Comparison of ENCODE assay signal across 8 cellular contexts in genomic region chrX:1521459-1521956, GRCh38. TPM values are rescaled to one million over a fixed set of nuclear protein-coding genes. Genes with fewer than 3 reads are reported as not detected.
DNase-seq lines count a peak whose midpoint lies in the region; ATAC-seq, FAIRE-seq and TF ChIP-seq lines count a peak whose summit lies in the region.
"Had no signal": no experiment of that assay in that cellular context is flagged by ENCODE, and none has a peak within 500 bp of the region (broad histone marks: within the 10 kb centered on the region; RNA-seq: fewer than 3 reads in every experiment).

No MANE protein-coding gene starts in this region.

- ATAC-seq in HG02970 (IDR thresholded peaks at IDR 0.05; ENCODE audit: low FRiP score, unreplicated experiment): peak; percentile 87
- ATAC-seq in activated naive CD8-positive, alpha-beta T cell treated with anti-CD3 and anti-CD28 coated beads, Interleukin-2, amount 50 U/mL, for 24 hours: peak; percentile 90

- TF ChIP-seq POLR2A in GM19099 (IDR thresholded peaks at IDR 0.05; ENCODE audit: extremely low read depth, insufficient read length, low read depth): peak; percentile 34

- DNase-seq in SIG-M5 treated with dmso at 0.1 percent for 504 hours (lab: John Stamatoyannopoulos, UW; ENCODE audit: unreplicated experiment) (peak; percentile 91), type B pancreatic cell (ENCODE audit: extremely low spot score, unreplicated experiment) (no peak), GM23248 (no peak), HTR-8/SVneo (ENCODE audit: insufficient read length, low spot score) (no peak)
- DNase-seq in activated naive CD8-positive, alpha-beta T cell treated with anti-CD3 and anti-CD28 coated beads, Interleukin-2, amount 50 U/mL, for 24 hours: peak; percentile 70

- no peaks in the 10 kb centered on the region for H3K36me3 ChIP-seq in GM23248 (ENCODE audit: low read depth)

- no peaks in the 10 kb centered on the region for H3F3A ChIP-seq in GM23248 (ENCODE audit: insufficient read depth)

- H3K9me3 Mint-ChIP-seq in activated naive CD8-positive, alpha-beta T cell treated with anti-CD3 and anti-CD28 coated beads, Interleukin-2, amount 50 U/mL, for 24 hours: no peaks in the 10 kb centered on the region
- H3K9me3 Mint-ChIP-seq in type B pancreatic cell: peaks cover 8% of the 10 kb centered on the region

- no peak overlapping the region for H3K4me2 ChIP-seq in GM23248 (ENCODE audit: unreplicated experiment)

- no peaks in the 10 kb centered on the region for H3K4me1 ChIP-seq in GM23248 (ENCODE audit: insufficient read depth)

- no peaks in the 10 kb centered on the region for H3K9me2 ChIP-seq in GM23248 (ENCODE audit: insufficient read depth)

- no peaks in the 10 kb centered on the region for H3K79me2 ChIP-seq in GM23248 (ENCODE audit: insufficient read depth)

- no peaks in the 10 kb centered on the region for H3K27me3 Mint-ChIP-seq in activated naive CD8-positive, alpha-beta T cell treated with anti-CD3 and anti-CD28 coated beads, Interleukin-2, amount 50 U/mL, for 24 hours
- peaks cover 10% of the 10 kb centered on the region for H3K27me3 Mint-ChIP-seq in type B pancreatic cell

- H3K4me3 Mint-ChIP-seq in activated naive CD8-positive, alpha-beta T cell treated with anti-CD3 and anti-CD28 coated beads, Interleukin-2, amount 50 U/mL, for 24 hours: peak overlapping the region; percentile 77
- no peak overlapping the region for H3K4me3 Mint-ChIP-seq in type B pancreatic cell

- no peaks in the 10 kb centered on the region for H3K27me3 ChIP-seq in GM23248 (replicated peaks; ENCODE audit: insufficient read depth)

- no peak for FAIRE-seq in HTR-8/SVneo (lab: Jason Lieb, UNC)

- H3K36me3 Mint-ChIP-seq in activated naive CD8-positive, alpha-beta T cell treated with anti-CD3 and anti-CD28 coated beads, Interleukin-2, amount 50 U/mL, for 24 hours (ENCODE audit: low read depth): peaks cover 16% of the 10 kb centered on the region
- no peaks in the 10 kb centered on the region for H3K36me3 Mint-ChIP-seq in type B pancreatic cell

- no peaks in the 10 kb centered on the region for H4K20me1 ChIP-seq in GM23248 (ENCODE audit: insufficient read depth)

- no peaks in the 10 kb centered on the region for H3K9me3 ChIP-seq in GM23248 (ENCODE audit: low read depth)

- WGBS in GM23248 (ENCODE audit: low coverage in 1 of 2, low lambda C conversion rate in 2 of 2, missing lambda C conversion rate in 2 of 2), 2 experiments: 42 to 46% methylated on average over 13 of the region's 13 CpGs

- no peak for TF ChIP-seq CTCF in type B pancreatic cell (conservative IDR thresholded peaks at IDR 0.05)

- in situ Hi-C loops in GM23248 (cut with MboI): no loop called here

- no peak overlapping the region for H3K27ac ChIP-seq in GM23248
- H3K27ac ChIP-seq: VCaP had no signal

- no peak overlapping the region for H2AFZ ChIP-seq in GM23248

- no peak overlapping the region for H3K9ac ChIP-seq in GM23248

- H3K4me1 Mint-ChIP-seq in activated naive CD8-positive, alpha-beta T cell treated with anti-CD3 and anti-CD28 coated beads, Interleukin-2, amount 50 U/mL, for 24 hours: peaks cover 45% of the 10 kb centered on the region
- no peaks in the 10 kb centered on the region for H3K4me1 Mint-ChIP-seq in type B pancreatic cell (ENCODE audit: unreplicated experiment)

- H3K4me3 ChIP-seq in GM23248: no peak overlapping the region

- H3K27ac Mint-ChIP-seq in activated naive CD8-positive, alpha-beta T cell treated with anti-CD3 and anti-CD28 coated beads, Interleukin-2, amount 50 U/mL, for 24 hours: peak overlapping the region; percentile 86
- H3K27ac Mint-ChIP-seq in type B pancreatic cell: peak overlapping the region; percentile 16

RNA-seq across cellular contexts. Expression of gene P2RY8, which starts 15.5 kb away (rescaled TPM):
- not detected in 2 replicates for total RNA-seq in type B pancreatic cell (ENCODE audit: low replicate concordance)
- not detected in 2 replicates for total RNA-seq in GM23248 (2014; rRNA removed; shearing (Covaris generic))
- polyA plus RNA-seq in GM23248 (2016; fragmentation: Nextera tagmentation; extraction: Ambion mirVana): 0.04 TPM in 1 of 2 replicates, not detected in the other

Comparison
In these comparisons a context has a peak if more than half of its experiments do, and no peak if none do; other contexts are left out.
1. DNase-seq: peak in SIG-M5 treated with dmso at 0.1 percent for 504 hours (single experiment) and activated naive CD8-positive, alpha-beta T cell treated with anti-CD3 and anti-CD28 coated beads, Interleukin-2, amount 50 U/mL, for 24 hours (single experiment); none in type B pancreatic cell (single experiment), GM23248 (single experiment) and HTR-8/SVneo (single experiment).